18 cellular contexts compared by ENCODE assay signal in the genomic region with DNA sequence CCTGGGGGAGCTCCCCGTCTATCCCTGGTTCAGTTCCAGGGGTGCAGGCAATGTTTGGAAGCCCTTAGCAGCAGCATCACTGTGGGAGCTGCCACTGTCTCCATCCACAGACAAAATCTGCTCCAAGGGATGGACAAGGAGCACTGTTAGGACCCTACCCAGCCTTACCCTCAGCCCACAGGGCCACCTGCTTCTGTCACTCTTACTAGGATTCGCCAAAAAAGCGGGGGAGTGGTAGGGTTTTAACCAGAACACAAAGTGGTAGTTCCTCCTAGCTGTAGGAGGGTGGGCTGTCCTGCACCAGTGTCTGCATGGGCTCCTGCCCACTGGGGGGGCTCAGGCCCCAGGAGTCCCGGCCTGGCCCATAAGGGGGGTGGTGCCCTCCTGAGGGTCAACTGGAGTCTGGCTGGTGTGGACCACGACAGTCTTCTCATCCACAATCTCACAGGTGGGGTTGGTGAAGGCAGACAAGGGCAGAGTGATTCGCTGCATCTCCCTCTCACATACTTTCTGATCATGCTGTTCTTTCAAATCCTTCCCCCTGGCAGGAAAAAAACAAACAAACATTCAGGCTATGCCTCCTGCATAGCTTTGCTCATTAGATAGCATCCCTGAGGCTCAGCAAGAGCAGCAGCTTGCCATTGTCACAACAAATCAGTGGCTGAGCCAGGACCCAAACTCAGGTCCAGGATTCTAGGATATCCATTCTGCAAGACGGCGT. TPM values are rescaled to one million over a fixed set of nuclear protein-coding genes. Genes with fewer than 3 reads are reported as not detected.
A peak's percentile ranks its signal among the peaks of the same experiment; 100 is the strongest.
DNase-seq lines count a peak whose midpoint lies in the region; ATAC-seq and TF ChIP-seq lines count a peak whose summit lies in the region.
"Had no signal": no experiment of that assay in that cellular context is flagged by ENCODE, and none has a peak within 500 bp of the region (broad histone marks: within the 10 kb centered on the region; RNA-seq: fewer than 3 reads in every experiment).

No MANE protein-coding gene starts in this region.

- intact Hi-C loops in activated B cell treated with CpG ODN at 0.5 μM for 24 hours (cut with micrococcal nuclease) (no loop called here), left colon (cut with DNase I, micrococcal nuclease) (no loop called here), lower lobe of right lung (cut with DNase I) (no loop called here)

- no peak overlapping the region for H3K4me3 Mint-ChIP-seq in activated T-cell treated with anti-CD3 and anti-CD28 coated beads, Interleukin-2, amount 50 U/mL, for 24 hours
- no peak overlapping the region for H3K4me3 Mint-ChIP-seq in activated T-cell treated with anti-CD3 and anti-CD28 coated beads, Interleukin-2, amount 50 U/mL, for 4 hours
- no peak overlapping the region for H3K4me3 Mint-ChIP-seq in activated B cell treated with CpG ODN at 0.5 μM for 24 hours
- no peak overlapping the region for H3K4me3 Mint-ChIP-seq in stimulated activated memory B cell treated with anti-CD40 and anti-IgM and Interleukin-4, amounts not matched to agents 10 μg/mL and 1 μg/mL and 100 μg/mL, for 72 hours

- H3K27me3 ChIP-seq in thymus (ENCODE audit: control insufficient read depth, insufficient read depth): no peaks in the 10 kb centered on the region
- H3K27me3 ChIP-seq in lower lobe of right lung (ENCODE audit: low read depth): no peaks in the 10 kb centered on the region
- no peaks in the 10 kb centered on the region for H3K27me3 ChIP-seq in gastroesophageal sphincter

- no peak overlapping the region for H3K4me3 ChIP-seq in thymus (ENCODE audit: low read length)
- no peak overlapping the region for H3K4me3 ChIP-seq in lower lobe of right lung
- H3K4me3 ChIP-seq in gastroesophageal sphincter: no peak overlapping the region
- H3K4me3 ChIP-seq: mucosa of descending colon, SK-N-MC had no signal

- no peaks in the 10 kb centered on the region for H3K9me3 ChIP-seq in thymus (ENCODE audit: control insufficient read depth)
- no peaks in the 10 kb centered on the region for H3K9me3 ChIP-seq in lower lobe of right lung
- H3K9me3 ChIP-seq in gastroesophageal sphincter: no peaks in the 10 kb centered on the region
- H3K9me3 ChIP-seq: mucosa of descending colon had no signal

- H3K27me3 Mint-ChIP-seq in activated T-cell treated with anti-CD3 and anti-CD28 coated beads, Interleukin-2, amount 50 U/mL, for 24 hours: no peaks in the 10 kb centered on the region
- H3K27me3 Mint-ChIP-seq in activated T-cell treated with anti-CD3 and anti-CD28 coated beads, Interleukin-2, amount 50 U/mL, for 4 hours (ENCODE audit: low read depth): no peaks in the 10 kb centered on the region
- H3K27me3 Mint-ChIP-seq in activated B cell treated with CpG ODN at 0.5 μM for 24 hours: no peaks in the 10 kb centered on the region
- no peaks in the 10 kb centered on the region for H3K27me3 Mint-ChIP-seq in stimulated activated memory B cell treated with anti-CD40 and anti-IgM and Interleukin-4, amounts not matched to agents 10 μg/mL and 1 μg/mL and 100 μg/mL, for 72 hours

- POLR2A ChIA-PET in activated B cell treated with CpG ODN at 0.5 μM for 24 hours (lab: Charles Lee): interaction anchor here (0.7 kb wide), 1 partner anchor 21 kb away, joined by 3 read pairs; no protein-coding TSS in a partner anchor

- no peak for ATAC-seq in activated T-cell treated with anti-CD3 and anti-CD28 coated beads, Interleukin-2, amount 50 U/mL, for 4 hours
- ATAC-seq in activated B cell treated with CpG ODN at 0.5 μM for 24 hours (ENCODE audit: low read depth) (no peak), left colon (peak; percentile 3), lower lobe of right lung (no peak), gastroesophageal sphincter (no peak)
- no peak for ATAC-seq in stimulated activated memory B cell treated with anti-CD40 and anti-IgM and Interleukin-4, amounts not matched to agents 10 μg/mL and 1 μg/mL and 100 μg/mL, for 72 hours
- ATAC-seq: mucosa of descending colon had no signal

- H3K9me3 Mint-ChIP-seq in activated T-cell treated with anti-CD3 and anti-CD28 coated beads, Interleukin-2, amount 50 U/mL, for 24 hours: no peaks in the 10 kb centered on the region
- no peaks in the 10 kb centered on the region for H3K9me3 Mint-ChIP-seq in activated T-cell treated with anti-CD3 and anti-CD28 coated beads, Interleukin-2, amount 50 U/mL, for 4 hours
- H3K9me3 Mint-ChIP-seq in activated B cell treated with CpG ODN at 0.5 μM for 24 hours: no peaks in the 10 kb centered on the region
- no peaks in the 10 kb centered on the region for H3K9me3 Mint-ChIP-seq in stimulated activated memory B cell treated with anti-CD40 and anti-IgM and Interleukin-4, amounts not matched to agents 10 μg/mL and 1 μg/mL and 100 μg/mL, for 72 hours

- no peak for DNase-seq in activated T-cell treated with anti-CD3 and anti-CD28 coated beads, Interleukin-2, amount 50 U/mL, for 24 hours
- no peak for DNase-seq in activated T-cell treated with anti-CD3 and anti-CD28 coated beads, Interleukin-2, amount 50 U/mL, for 4 hours
- DNase-seq in activated B cell treated with CpG ODN at 0.5 μM for 24 hours: no peak
- DNase-seq in left colon: no peak
- no peak for DNase-seq in lower lobe of right lung
- DNase-seq: activated CD8-positive, alpha-beta memory T cell treated with anti-CD3 and anti-CD28 coated beads, Interleukin-2, amount 50 U/mL, for 48 hours; dermis blood vessel endothelial cell; DMS 273 treated with DMSO at 0.1 percent for 48 hours; kidney glomerular epithelial cell; NCI-H146; NCI-H524; OCI-M1; posterior cingulate gyrus had no signal

- peaks cover 78% of the 10 kb centered on the region for H3K36me3 ChIP-seq in thymus (ENCODE audit: control insufficient read depth, insufficient read depth)
- peaks cover 100% of the 10 kb centered on the region for H3K36me3 ChIP-seq in lower lobe of right lung
- peaks cover 0 to 98% of the 10 kb centered on the region in 2 donors for H3K36me3 ChIP-seq in gastroesophageal sphincter

- H3K27ac Mint-ChIP-seq in activated T-cell treated with anti-CD3 and anti-CD28 coated beads, Interleukin-2, amount 50 U/mL, for 24 hours: peak overlapping the region; percentile 99
- peak overlapping the region; percentile 63 for H3K27ac Mint-ChIP-seq in activated B cell treated with CpG ODN at 0.5 μM for 24 hours
- H3K27ac Mint-ChIP-seq in stimulated activated memory B cell treated with anti-CD40 and anti-IgM and Interleukin-4, amounts not matched to agents 10 μg/mL and 1 μg/mL and 100 μg/mL, for 72 hours: no peak overlapping the region

- no peak for TF ChIP-seq POLR2A in gastroesophageal sphincter (IDR thresholded peaks at IDR 0.05)

- WGBS in thymus: 86% methylated on average over 8 of the region's 8 CpGs
- WGBS in gastroesophageal sphincter (ENCODE audit: low coverage in 1 of 2), 2 donors: 62 to 70% methylated on average over 1 to 5 of the region's 8 CpGs

- peaks cover 37% of the 10 kb centered on the region for H3K4me1 ChIP-seq in thymus (ENCODE audit: control insufficient read depth, insufficient read depth, low read length)
- H3K4me1 ChIP-seq in lower lobe of right lung: peaks cover 49% of the 10 kb centered on the region
- H3K4me1 ChIP-seq in gastroesophageal sphincter: peaks cover 0 to 42% (median 0%) of the 10 kb centered on the region in 3 donors

- H3K27ac ChIP-seq in thymus (ENCODE audit: low read depth) (peak overlapping the region; percentile 71), lower lobe of right lung (no peak overlapping the region), gastroesophageal sphincter (peak overlapping the region in 2 of 4 donors; percentile 6 to 17)
- H3K27ac ChIP-seq: SK-N-MC had no signal

- CTCF ChIA-PET in activated B cell treated with CpG ODN at 0.5 μM for 24 hours (lab: Charles Lee): interaction anchor here (1.6 kb wide), 1 partner anchor 30 kb away, joined by 4 read pairs; no protein-coding TSS in a partner anchor

- TF ChIP-seq EP300 in gastroesophageal sphincter (IDR thresholded peaks at IDR 0.05): no peak

- no peak for TF ChIP-seq CTCF in activated B cell treated with CpG ODN at 0.5 μM for 24 hours (IDR thresholded peaks at IDR 0.05)
- TF ChIP-seq CTCF in lower lobe of right lung (IDR thresholded peaks at IDR 0.05): no peak
- TF ChIP-seq CTCF in gastroesophageal sphincter (IDR thresholded peaks at IDR 0.05): no peak

- H3K36me3 Mint-ChIP-seq in activated T-cell treated with anti-CD3 and anti-CD28 coated beads, Interleukin-2, amount 50 U/mL, for 24 hours (ENCODE audit: low read depth): peaks cover 69% of the 10 kb centered on the region
- peaks cover 42% of the 10 kb centered on the region for H3K36me3 Mint-ChIP-seq in activated T-cell treated with anti-CD3 and anti-CD28 coated beads, Interleukin-2, amount 50 U/mL, for 4 hours (ENCODE audit: insufficient read depth)
- peaks cover 83% of the 10 kb centered on the region for H3K36me3 Mint-ChIP-seq in activated B cell treated with CpG ODN at 0.5 μM for 24 hours (ENCODE audit: low read depth)
- peaks cover 22% of the 10 kb centered on the region for H3K36me3 Mint-ChIP-seq in stimulated activated memory B cell treated with anti-CD40 and anti-IgM and Interleukin-4, amounts not matched to agents 10 μg/mL and 1 μg/mL and 100 μg/mL, for 72 hours

- peaks cover 97% of the 10 kb centered on the region for H3K4me1 Mint-ChIP-seq in activated T-cell treated with anti-CD3 and anti-CD28 coated beads, Interleukin-2, amount 50 U/mL, for 24 hours (ENCODE audit: low read depth)
- H3K4me1 Mint-ChIP-seq in activated T-cell treated with anti-CD3 and anti-CD28 coated beads, Interleukin-2, amount 50 U/mL, for 4 hours (ENCODE audit: low read depth): peaks cover 96% of the 10 kb centered on the region
- H3K4me1 Mint-ChIP-seq in activated B cell treated with CpG ODN at 0.5 μM for 24 hours: peaks cover 36% of the 10 kb centered on the region
- peaks cover 29% of the 10 kb centered on the region for H3K4me1 Mint-ChIP-seq in stimulated activated memory B cell treated with anti-CD40 and anti-IgM and Interleukin-4, amounts not matched to agents 10 μg/mL and 1 μg/mL and 100 μg/mL, for 72 hours

RNA-seq across cellular contexts. Expression of a gene that starts 9.4 kb away (rescaled TPM):
- 1 to 10 TPM; 7.3 to 8.6 (median 7.9) TPM for total RNA-seq in activated T-cell treated with anti-CD3 and anti-CD28 coated beads, Interleukin-2, amount 50 U/mL, for 4 hours
- total RNA-seq in activated B cell treated with CpG ODN at 0.5 μM for 24 hours (20.3 and 21.0 TPM in 2 replicates), left colon (10 to 100 TPM in 1 of 2 donors, 1 to 10 TPM in 1; 8.1 to 21.9 TPM), lower lobe of right lung (54.9 TPM), gastroesophageal sphincter (10 to 100 TPM; 28.8 to 53.7 (median 37.8) TPM)
- 182 TPM for polyA plus RNA-seq in thymus
